ENCODE assay signal across 34 cellular contexts in genomic region chr16:5571446-5571845, GRCh38.
"Had no signal": no experiment of that assay in that cellular context is flagged by ENCODE, and none has a peak within 500 bp of the region (broad histone marks: within the 10 kb centered on the region; RNA-seq: fewer than 3 reads in every experiment).

No MANE protein-coding gene starts in this region.

- DNase-seq: Karpas-422, Kasumi-1, MG63, MM.1S, MV-4-11, NCI-H1048, NCI-H1092, NCI-H1092 treated with DMSO at 0.1 percent for 48 hours, NCI-H1105, NCI-H1105 treated with DMSO at 0.1 percent for 48 hours, NCI-H1417, NCI-H1417 treated with DMSO at 0.1 percent for 48 hours, NCI-H1436, NCI-H1436 treated with DMSO at 0.1 percent for 48 hours, NCI-H146, NCI-H1694, NCI-H1694 treated with DMSO at 0.1 percent for 48 hours, NCI-H187, NCI-H187 treated with DMSO at 0.1 percent for 48 hours, NCI-H1930, NCI-H2029, NCI-H2029 treated with DMSO at 0.1 percent for 48 hours, NCI-H2081, NCI-H2081 treated with DMSO at 0.1 percent for 48 hours, NCI-H2107, NCI-H2171, NCI-H2171 treated with DMSO at 0.1 percent for 48 hours, NCI-H2227 treated with DMSO at 0.1 percent for 48 hours, NCI-H345, NCI-H446, NCI-H446 treated with DMSO at 0.1 percent for 48 hours, NCI-H510A, NCI-H510A treated with DMSO at 0.1 percent for 48 hours, NCI-H524 had no signal

- H3K4me3 ChIP-seq: MG63 had no signal

- H3K27me3 ChIP-seq: MG63 had no signal

- H3K36me3 ChIP-seq: MG63 had no signal

- H3K9me3 ChIP-seq: MG63 had no signal
